27 cellular contexts compared by ENCODE assay signal in the genomic region with DNA sequence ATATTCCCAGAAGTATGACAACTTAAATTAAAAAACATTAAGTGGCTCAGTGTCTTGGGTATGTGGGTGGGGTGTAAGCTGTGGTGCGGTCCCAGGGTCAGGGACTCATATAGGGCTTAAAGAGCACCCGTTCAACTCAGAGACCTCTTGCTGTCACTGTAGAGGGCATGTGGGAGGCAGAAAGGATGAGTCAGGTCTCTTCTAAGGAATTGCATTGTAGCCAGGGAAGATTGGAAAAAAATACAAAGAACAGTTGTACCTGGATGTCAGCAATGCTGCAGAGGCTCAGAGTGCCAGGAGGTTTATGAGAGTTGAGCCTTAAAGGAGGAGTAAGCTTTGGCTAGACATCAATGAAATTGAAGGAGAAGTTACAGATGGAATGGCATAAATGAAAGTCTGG.
DNase-seq lines count a peak whose midpoint lies in the region; ATAC-seq and TF ChIP-seq lines count a peak whose summit lies in the region.
"Had no signal": no experiment of that assay in that cellular context is flagged by ENCODE, and none has a peak within 500 bp of the region (broad histone marks: within the 10 kb centered on the region; RNA-seq: fewer than 3 reads in every experiment).

No MANE protein-coding gene starts in this region.

- no peaks in the 10 kb centered on the region for H4K20me1 ChIP-seq in BLaER1 treated with 17β-estradiol and CSF1 and Interleukin-3, amounts not matched to agents 10 nM and 100 nM
- H4K20me1 ChIP-seq in mammary epithelial cell (ENCODE audit: insufficient read depth, low read length) (no peaks in the 10 kb centered on the region), neural progenitor cell (ENCODE audit: low read depth) (no peaks in the 10 kb centered on the region)

- H3K9me3 ChIP-seq in BLaER1 treated with 17β-estradiol and CSF1 and Interleukin-3, amounts not matched to agents 10 nM and 100 nM (replicated peaks in 1 of 11): peaks cover 0 to 4% (median 0%) of the 10 kb centered on the region in 11 experiments; a peak in 2 of 22 replicates
- H3K9me3 ChIP-seq in mammary epithelial cell (replicated peaks; ENCODE audit: insufficient read depth, low read length) (no peaks in the 10 kb centered on the region), neural progenitor cell (ENCODE audit: low read depth) (no peaks in the 10 kb centered on the region)
- no peaks in the 10 kb centered on the region for H3K9me3 ChIP-seq in naive thymus-derived CD4-positive, alpha-beta T cell (ENCODE audit: control insufficient read depth in 2 of 3, low read length in 3 of 3)
- H3K9me3 ChIP-seq: A549, right lobe of liver, tibial nerve had no signal

- H3F3A ChIP-seq in neural progenitor cell (ENCODE audit: low read depth): peaks cover 19% of the 10 kb centered on the region

- H3K27me3 ChIP-seq in BLaER1 treated with 17β-estradiol and CSF1 and Interleukin-3, amounts not matched to agents 10 nM and 100 nM: no peaks in the 10 kb centered on the region
- H3K27me3 ChIP-seq in mammary epithelial cell (ENCODE audit: insufficient read depth, low read length): no peaks in the 10 kb centered on the region
- H3K27me3 ChIP-seq in neural progenitor cell: no peaks in the 10 kb centered on the region
- no peaks in the 10 kb centered on the region for H3K27me3 ChIP-seq in naive thymus-derived CD4-positive, alpha-beta T cell (ENCODE audit: control insufficient read depth in 2 of 2, insufficient read depth in 2 of 2, low read length in 2 of 2)
- H3K27me3 ChIP-seq: right lobe of liver, tibial nerve had no signal

- H3K9me3 Mint-ChIP-seq in mesothelial cell of epicardium: no peaks in the 10 kb centered on the region
- peaks cover 2% of the 10 kb centered on the region for H3K9me3 Mint-ChIP-seq in neural progenitor cell
- H3K9me3 Mint-ChIP-seq in naive thymus-derived CD4-positive, alpha-beta T cell: peaks cover 0 to 3% (median 0%) of the 10 kb centered on the region in 11 donors
- H3K9me3 Mint-ChIP-seq: activated CD4-positive, alpha-beta T cell treated with anti-CD3 and anti-CD28 coated beads, Interleukin-2, amount 10 ng/mL, durations not matched to agents 24 days and 14 days; activated naive CD4-positive, alpha-beta T cell treated with anti-CD3 and anti-CD28 coated beads, Interleukin-2, amount 50 U/mL, for 24 hours; IgD-negative memory B cell; immature natural killer cell; stimulated activated naive CD8-positive, alpha-beta T cell treated with anti-CD3 and anti-CD28 coated beads, Interleukin-15, amount 100 ng/mL, for 72 hours had no signal

- peak overlapping the region in 7 of 11 experiments; percentile 5 to 77 (median 65); a peak in 10 of 22 replicates for H3K4me2 ChIP-seq in BLaER1 treated with 17β-estradiol and CSF1 and Interleukin-3, amounts not matched to agents 10 nM and 100 nM
- H3K4me2 ChIP-seq in mammary epithelial cell (ENCODE audit: insufficient read depth, low read depth, low read length): peak overlapping the region; percentile 60
- H3K4me2 ChIP-seq in neural progenitor cell: no peak overlapping the region
- H3K4me2 ChIP-seq: A549 had no signal

- H3K36me3 Mint-ChIP-seq in mesothelial cell of epicardium: no peaks in the 10 kb centered on the region
- H3K36me3 Mint-ChIP-seq in neural progenitor cell: no peaks in the 10 kb centered on the region
- no peaks in the 10 kb centered on the region for H3K36me3 Mint-ChIP-seq in naive thymus-derived CD4-positive, alpha-beta T cell
- H3K36me3 Mint-ChIP-seq: activated naive CD4-positive, alpha-beta T cell treated with anti-CD3 and anti-CD28 coated beads, Interleukin-2, amount 50 U/mL, for 24 hours; immature natural killer cell had no signal

- POLR2A ChIA-PET in naive thymus-derived CD4-positive, alpha-beta T cell (lab: Charles Lee): no interaction called here

- dilution Hi-C loops in mammary epithelial cell (cut with HindIII; ENCODE audit: low sequenced_read_pairs): no loop called here

- H3K36me3 ChIP-seq in BLaER1 treated with 17β-estradiol and CSF1 and Interleukin-3, amounts not matched to agents 10 nM and 100 nM: no peaks in the 10 kb centered on the region
- no peaks in the 10 kb centered on the region for H3K36me3 ChIP-seq in mammary epithelial cell (ENCODE audit: insufficient read depth, low read length)
- H3K36me3 ChIP-seq in neural progenitor cell: no peaks in the 10 kb centered on the region
- no peaks in the 10 kb centered on the region for H3K36me3 ChIP-seq in naive thymus-derived CD4-positive, alpha-beta T cell (ENCODE audit: control insufficient read depth in 2 of 3, insufficient read depth in 3 of 3, low read length in 3 of 3)
- H3K36me3 ChIP-seq: right lobe of liver, tibial nerve had no signal

- no peak overlapping the region for H3K27ac ChIP-seq in BLaER1 treated with 17β-estradiol and CSF1 and Interleukin-3, amounts not matched to agents 10 nM and 100 nM
- H3K27ac ChIP-seq in mammary epithelial cell (ENCODE audit: insufficient read depth, low read depth, low read length) (peak overlapping the region; percentile 71), neural progenitor cell (no peak overlapping the region)
- no peak overlapping the region for H3K27ac ChIP-seq in naive thymus-derived CD4-positive, alpha-beta T cell (ENCODE audit: low read depth, low read length)
- H3K27ac ChIP-seq: A549, C4-2B, right lobe of liver, tibial nerve had no signal

- H3K27ac Mint-ChIP-seq in mesothelial cell of epicardium (peak overlapping the region; percentile 26), neural progenitor cell (no peak overlapping the region)
- no peak overlapping the region for H3K27ac Mint-ChIP-seq in naive thymus-derived CD4-positive, alpha-beta T cell
- H3K27ac Mint-ChIP-seq: activated CD4-positive, alpha-beta T cell treated with anti-CD3 and anti-CD28 coated beads, Interleukin-2, amount 10 ng/mL, durations not matched to agents 24 days and 14 days; activated naive CD4-positive, alpha-beta T cell treated with anti-CD3 and anti-CD28 coated beads, Interleukin-2, amount 50 U/mL, for 24 hours; IgD-negative memory B cell; immature natural killer cell had no signal

- H3K4me1 Mint-ChIP-seq in mesothelial cell of epicardium: peaks cover 62% of the 10 kb centered on the region
- peaks cover 54% of the 10 kb centered on the region for H3K4me1 Mint-ChIP-seq in neural progenitor cell
- no peaks in the 10 kb centered on the region for H3K4me1 Mint-ChIP-seq in naive thymus-derived CD4-positive, alpha-beta T cell
- H3K4me1 Mint-ChIP-seq: activated CD4-positive, alpha-beta T cell treated with anti-CD3 and anti-CD28 coated beads, Interleukin-2, amount 10 ng/mL, durations not matched to agents 24 days and 14 days; activated naive CD4-positive, alpha-beta T cell treated with anti-CD3 and anti-CD28 coated beads, Interleukin-2, amount 50 U/mL, for 24 hours; stimulated activated naive CD8-positive, alpha-beta T cell treated with anti-CD3 and anti-CD28 coated beads, Interleukin-15, amount 100 ng/mL, for 72 hours had no signal

- WGBS in mammary epithelial cell (ENCODE audit: low coverage, missing lambda C conversion rate): 7% methylated on average over 2 of the region's 2 CpGs

- no peak overlapping the region for H3K9ac ChIP-seq in BLaER1 treated with 17β-estradiol and CSF1 and Interleukin-3, amounts not matched to agents 10 nM and 100 nM
- H3K9ac ChIP-seq in mammary epithelial cell (ENCODE audit: insufficient read depth, low read length): no peak overlapping the region
- H3K9ac ChIP-seq in neural progenitor cell: no peak overlapping the region

- no peak overlapping the region for H3K4me3 ChIP-seq in BLaER1 treated with 17β-estradiol and CSF1 and Interleukin-3, amounts not matched to agents 10 nM and 100 nM
- H3K4me3 ChIP-seq in mammary epithelial cell (replicated peaks in 1 of 3; ENCODE audit: insufficient read depth in 1 of 3, low read depth in 2 of 3, low read length in 3 of 3): no peak overlapping the region
- no peak overlapping the region for H3K4me3 ChIP-seq in neural progenitor cell
- H3K4me3 ChIP-seq in naive thymus-derived CD4-positive, alpha-beta T cell (ENCODE audit: low read length): no peak overlapping the region
- H3K4me3 ChIP-seq: A549, right lobe of liver, tibial nerve had no signal

- CTCF ChIA-PET in mammary epithelial cell (lab: Charles Lee; ENCODE audit: low non-redundant PET): interaction anchor here (1.3 kb wide), 1 partner anchor 28 kb away, joined by 3 read pairs; no protein-coding TSS in a partner anchor
- CTCF ChIA-PET in naive thymus-derived CD4-positive, alpha-beta T cell (lab: Charles Lee): no interaction called here

- in situ Hi-C loops in mammary epithelial cell (cut with MboI; ENCODE audit: low sequenced_read_pairs in 2 of 2): no loop called here

- ATAC-seq in naive thymus-derived CD4-positive, alpha-beta T cell: no peak
- no peak for ATAC-seq in HG03135 (IDR thresholded peaks at IDR 0.05; ENCODE audit: unreplicated experiment)
- ATAC-seq: A549; left ventricle myocardium superior; right lobe of liver; SK-N-SH treated with all-trans-retinoic acid at 6 μM for 48 hours; stimulated activated naive CD8-positive, alpha-beta T cell treated with anti-CD3 and anti-CD28 coated beads, Interleukin-15, amount 100 ng/mL, for 72 hours had no signal

- H3K4me3 Mint-ChIP-seq in mesothelial cell of epicardium: no peak overlapping the region
- H3K4me3 Mint-ChIP-seq in neural progenitor cell: no peak overlapping the region
- no peak overlapping the region for H3K4me3 Mint-ChIP-seq in naive thymus-derived CD4-positive, alpha-beta T cell
- H3K4me3 Mint-ChIP-seq: activated CD4-positive, alpha-beta T cell treated with anti-CD3 and anti-CD28 coated beads, Interleukin-2, amount 10 ng/mL, durations not matched to agents 24 days and 14 days; activated naive CD4-positive, alpha-beta T cell treated with anti-CD3 and anti-CD28 coated beads, Interleukin-2, amount 50 U/mL, for 24 hours; immature natural killer cell; neural crest cell; stimulated activated naive CD8-positive, alpha-beta T cell treated with anti-CD3 and anti-CD28 coated beads, Interleukin-15, amount 100 ng/mL, for 72 hours had no signal

- H2AFZ ChIP-seq in mammary epithelial cell (ENCODE audit: low read depth, low read length): peak overlapping the region; percentile 43
- no peak overlapping the region for H2AFZ ChIP-seq in neural progenitor cell (replicated peaks)

- H3K79me2 ChIP-seq in mammary epithelial cell (ENCODE audit: insufficient read depth, low read length) (no peaks in the 10 kb centered on the region), neural progenitor cell (ENCODE audit: low read depth) (no peaks in the 10 kb centered on the region)

- intact Hi-C loops in mammary epithelial cell (cut with micrococcal nuclease): no loop called here
- intact Hi-C loops in naive thymus-derived CD4-positive, alpha-beta T cell (cut with micrococcal nuclease): no loop called here

- DNase-seq in LoVo (ENCODE audit: low spot score) (peak; percentile 35), mammary epithelial cell (peak; percentile 81), mesothelial cell of epicardium (ENCODE audit: low spot score in 2 of 2, unreplicated experiment in 2 of 2) (no peak), neural progenitor cell (ENCODE audit: low spot score) (no peak), AML-193 (lab: John Stamatoyannopoulos, UW) (no peak)
- DNase-seq in naive thymus-derived CD4-positive, alpha-beta T cell: no peak
- DNase-seq: activated CD4-positive, alpha-beta T cell treated with anti-CD3 and anti-CD28 coated beads, Interleukin-2, amount 10 ng/mL, durations not matched to agents 24 days and 14 days; aorta; foreskin melanocyte; immature natural killer cell; left ventricle myocardium superior; MM.1S; NCI-H1436; NCI-H446; posterior cingulate gyrus; right lobe of liver; stimulated activated naive CD8-positive, alpha-beta T cell treated with anti-CD3 and anti-CD28 coated beads, Interleukin-15, amount 100 ng/mL, for 72 hours; T-helper 2 cell had no signal

- TF ChIP-seq CTCF in mammary epithelial cell (conservative IDR thresholded peaks at IDR 0.05 in 1 of 2, IDR thresholded peaks at IDR 0.05 in 1 of 2; ENCODE audit: extremely low read depth in 1 of 2, insufficient read depth in 1 of 2, low read depth in 1 of 2, low read length in 2 of 2) (no peak), mesothelial cell of epicardium (IDR thresholded peaks at IDR 0.05; ENCODE audit: unreplicated experiment) (no peak), neural progenitor cell (IDR thresholded peaks at IDR 0.05) (no peak)

- H3K4me1 ChIP-seq in BLaER1 treated with 17β-estradiol and CSF1 and Interleukin-3, amounts not matched to agents 10 nM and 100 nM: peaks cover 19 to 79% (median 60%) of the 10 kb centered on the region in 10 experiments
- H3K4me1 ChIP-seq in mammary epithelial cell (ENCODE audit: insufficient read depth, low read length): peaks cover 15% of the 10 kb centered on the region
- H3K4me1 ChIP-seq in neural progenitor cell: peaks cover 30% of the 10 kb centered on the region
- H3K4me1 ChIP-seq in naive thymus-derived CD4-positive, alpha-beta T cell (ENCODE audit: control insufficient read depth in 2 of 2, insufficient read depth in 2 of 2, low read length in 2 of 2): no peaks in the 10 kb centered on the region
- H3K4me1 ChIP-seq: A549, right lobe of liver had no signal

- H3K27me3 Mint-ChIP-seq in mesothelial cell of epicardium (ENCODE audit: low read depth) (no peaks in the 10 kb centered on the region), neural progenitor cell (ENCODE audit: insufficient read depth, low read depth) (no peaks in the 10 kb centered on the region)
- peaks cover 8 to 24% (median 12%) of the 10 kb centered on the region in 5 donors for H3K27me3 Mint-ChIP-seq in naive thymus-derived CD4-positive, alpha-beta T cell
- H3K27me3 Mint-ChIP-seq: IgD-negative memory B cell had no signal

- no TSS peak for BruUV-seq in mammary epithelial cell (replicated peaks; lab: Mats Ljungman, UMichigan)

Comparison
In these comparisons a context has a peak if more than half of its experiments do, and no peak if none do; other contexts are left out.
1. DNase-seq: peak in LoVo (single experiment) and mammary epithelial cell (single experiment); none in mesothelial cell of epicardium (0 of 2), neural progenitor cell (single experiment), AML-193 (0 of 2) and naive thymus-derived CD4-positive, alpha-beta T cell (0 of 9).